ENCODE assay signal across 1 cellular context in the genomic region with DNA sequence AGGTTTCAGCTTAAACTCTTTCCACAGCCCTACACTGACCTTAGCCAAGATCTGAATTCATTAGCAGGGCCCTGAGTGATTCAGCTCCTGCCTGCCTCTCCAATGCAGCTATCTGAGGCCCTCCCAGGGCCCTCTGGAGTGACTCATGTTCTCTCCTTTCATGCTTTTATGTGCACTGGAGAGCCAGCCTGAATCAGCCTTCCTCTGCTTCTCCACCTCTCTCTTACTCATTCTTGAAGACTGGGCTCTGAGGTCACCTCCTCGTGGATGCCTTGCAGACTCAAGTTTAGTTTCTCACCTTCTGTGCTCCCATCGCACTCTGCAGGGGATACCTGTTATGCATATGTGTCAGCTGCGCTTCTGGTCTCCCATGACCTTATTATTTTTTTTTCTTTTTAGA.
TF ChIP-seq lines count a peak whose summit lies in the region.

No MANE protein-coding gene starts in this region.

TF ChIP-seq in HCT116, 20 proteins besides CTCF, POLR2A, EP300 and RAD21 (continued from another document):
- TF ChIP-seq, protein P1, sequence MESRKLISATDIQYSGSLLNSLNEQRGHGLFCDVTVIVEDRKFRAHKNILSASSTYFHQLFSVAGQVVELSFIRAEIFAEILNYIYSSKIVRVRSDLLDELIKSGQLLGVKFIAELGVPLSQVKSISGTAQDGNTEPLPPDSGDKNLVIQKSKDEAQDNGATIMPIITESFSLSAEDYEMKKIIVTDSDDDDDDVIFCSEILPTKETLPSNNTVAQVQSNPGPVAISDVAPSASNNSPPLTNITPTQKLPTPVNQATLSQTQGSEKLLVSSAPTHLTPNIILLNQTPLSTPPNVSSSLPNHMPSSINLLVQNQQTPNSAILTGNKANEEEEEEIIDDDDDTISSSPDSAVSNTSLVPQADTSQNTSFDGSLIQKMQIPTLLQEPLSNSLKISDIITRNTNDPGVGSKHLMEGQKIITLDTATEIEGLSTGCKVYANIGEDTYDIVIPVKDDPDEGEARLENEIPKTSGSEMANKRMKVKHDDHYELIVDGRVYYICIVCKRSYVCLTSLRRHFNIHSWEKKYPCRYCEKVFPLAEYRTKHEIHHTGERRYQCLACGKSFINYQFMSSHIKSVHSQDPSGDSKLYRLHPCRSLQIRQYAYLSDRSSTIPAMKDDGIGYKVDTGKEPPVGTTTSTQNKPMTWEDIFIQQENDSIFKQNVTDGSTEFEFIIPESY (IDR thresholded peaks at IDR 0.05; ENCODE audit: extremely low read depth, insufficient replicate concordance, low read length) = no peak
- TF ChIP-seq TCF7L2 (IDR thresholded peaks at IDR 0.05; ENCODE audit: borderline replicate concordance, extremely low read depth, insufficient read depth, insufficient read length) (peak; percentile 85), JUND (IDR thresholded peaks at IDR 0.05) (peak; percentile 91)
